ENCODE assay signal across 8 cellular contexts in the genomic region with DNA sequence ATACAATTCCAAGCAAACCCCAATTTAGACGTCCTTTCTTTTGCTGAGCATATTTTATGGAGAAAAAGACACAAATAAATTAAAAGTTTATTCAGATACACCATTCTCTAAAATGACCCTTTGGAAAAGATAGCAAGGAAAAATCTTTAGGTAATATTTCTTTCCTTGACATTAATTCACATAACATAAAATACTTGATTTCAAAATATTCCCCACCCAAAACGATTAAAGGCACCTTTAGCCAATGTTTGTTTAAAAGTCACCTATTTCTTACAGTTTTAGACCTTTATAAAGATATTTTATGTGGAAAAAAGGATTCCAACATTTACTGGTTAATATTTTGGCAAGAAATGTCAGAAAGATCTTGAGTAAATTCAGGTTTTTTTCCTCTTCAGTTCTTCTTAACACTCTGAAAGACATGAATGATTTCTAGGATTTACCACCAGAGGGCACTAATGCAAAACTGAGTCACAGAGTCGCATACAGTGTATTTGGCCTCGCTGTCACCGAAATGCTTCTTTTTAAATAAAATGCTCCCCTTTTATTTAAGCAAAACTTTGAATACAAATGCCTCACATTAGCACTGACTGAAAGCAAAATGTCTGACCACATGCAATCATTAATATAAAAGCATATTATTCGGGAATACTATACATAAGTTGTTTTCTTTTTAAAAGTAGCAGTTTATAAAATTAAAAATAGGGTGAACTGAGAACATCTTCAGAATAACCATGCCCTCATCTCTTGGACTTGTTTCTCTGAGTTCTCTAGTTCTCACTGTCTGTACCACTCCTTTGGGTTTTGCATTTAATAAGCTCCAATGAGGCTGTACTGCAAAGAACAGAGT.
DNase-seq lines count a peak whose midpoint lies in the region; TF ChIP-seq lines count a peak whose summit lies in the region.

No MANE protein-coding gene starts in this region.

- H3K4me3 ChIP-seq in LNCaP clone FGC (ENCODE audit: low read depth, low read length), result no peak overlapping the region

- intact Hi-C loops in activated CD4-positive, alpha-beta T cell treated with anti-CD3 and anti-CD28 coated beads, Interleukin-2, amount 10 ng/mL, durations not matched to agents 24 days and 14 days (cut with micrococcal nuclease), result loop anchor here (1.0 kb wide), 1 partner anchor 141 kb away; no protein-coding TSS in a partner anchor

- H3K27ac Mint-ChIP-seq in activated CD4-positive, alpha-beta T cell treated with anti-CD3 and anti-CD28 coated beads, Interleukin-2, amount 10 ng/mL, durations not matched to agents 24 days and 14 days, result no peak overlapping the region

- peak; percentile 68 for TF ChIP-seq CTCF in LNCaP clone FGC (IDR thresholded peaks at IDR 0.05; ENCODE audit: control insufficient read depth, extremely low read depth, insufficient read depth)

- H3K4me1 Mint-ChIP-seq in activated CD4-positive, alpha-beta T cell treated with anti-CD3 and anti-CD28 coated beads, Interleukin-2, amount 10 ng/mL, durations not matched to agents 24 days and 14 days, result peaks cover 14% of the 10 kb centered on the region

- peak; percentile 74 for DNase-seq in activated CD4-positive, alpha-beta T cell treated with anti-CD3 and anti-CD28 coated beads, Interleukin-2, amount 10 ng/mL, durations not matched to agents 24 days and 14 days
- no peak for DNase-seq in activated CD4-positive, alpha-beta T cell treated with anti-CD3 and anti-CD28 coated beads, Interleukin-2, amount 50 U/mL, for 4 hours
- no peak for DNase-seq in LNCaP clone FGC (ENCODE audit: low read depth)
- peak; percentile 73 for DNase-seq in RKO (ENCODE audit: low spot score)
- peak; percentile 53 to 69 for DNase-seq in dermis microvascular lymphatic vessel endothelial cell (ENCODE audit: low read depth in 2 of 2)
- DNase-seq in midbrain (lab: John Stamatoyannopoulos, UW), result peak; percentile 77
- no peak for DNase-seq in 8988T
- DNase-seq in ecto neural progenitor cell (ENCODE audit: low spot score), result no peak

- no peaks in the 10 kb centered on the region for H3K36me3 Mint-ChIP-seq in activated CD4-positive, alpha-beta T cell treated with anti-CD3 and anti-CD28 coated beads, Interleukin-2, amount 10 ng/mL, durations not matched to agents 24 days and 14 days (ENCODE audit: low read depth)

- no peaks in the 10 kb centered on the region for H3K9me3 Mint-ChIP-seq in activated CD4-positive, alpha-beta T cell treated with anti-CD3 and anti-CD28 coated beads, Interleukin-2, amount 10 ng/mL, durations not matched to agents 24 days and 14 days

- H3K4me3 Mint-ChIP-seq in activated CD4-positive, alpha-beta T cell treated with anti-CD3 and anti-CD28 coated beads, Interleukin-2, amount 10 ng/mL, durations not matched to agents 24 days and 14 days, result no peak overlapping the region

- H3K27me3 Mint-ChIP-seq in activated CD4-positive, alpha-beta T cell treated with anti-CD3 and anti-CD28 coated beads, Interleukin-2, amount 10 ng/mL, durations not matched to agents 24 days and 14 days, result peaks cover 4% of the 10 kb centered on the region

Comparison
In these comparisons a context has a peak if more than half of its experiments do, and no peak if none do; other contexts are left out.
1. DNase-seq: peak in activated CD4-positive, alpha-beta T cell treated with anti-CD3 and anti-CD28 coated beads, Interleukin-2, amount 10 ng/mL, durations not matched to agents 24 days and 14 days (single experiment), RKO (single experiment), dermis microvascular lymphatic vessel endothelial cell (2 of 2) and midbrain (single experiment); none in activated CD4-positive, alpha-beta T cell treated with anti-CD3 and anti-CD28 coated beads, Interleukin-2, amount 50 U/mL, for 4 hours (0 of 2), LNCaP clone FGC (single experiment), 8988T (single experiment) and ecto neural progenitor cell (single experiment).